7 cellular contexts compared by ENCODE assay signal in the genomic region with DNA sequence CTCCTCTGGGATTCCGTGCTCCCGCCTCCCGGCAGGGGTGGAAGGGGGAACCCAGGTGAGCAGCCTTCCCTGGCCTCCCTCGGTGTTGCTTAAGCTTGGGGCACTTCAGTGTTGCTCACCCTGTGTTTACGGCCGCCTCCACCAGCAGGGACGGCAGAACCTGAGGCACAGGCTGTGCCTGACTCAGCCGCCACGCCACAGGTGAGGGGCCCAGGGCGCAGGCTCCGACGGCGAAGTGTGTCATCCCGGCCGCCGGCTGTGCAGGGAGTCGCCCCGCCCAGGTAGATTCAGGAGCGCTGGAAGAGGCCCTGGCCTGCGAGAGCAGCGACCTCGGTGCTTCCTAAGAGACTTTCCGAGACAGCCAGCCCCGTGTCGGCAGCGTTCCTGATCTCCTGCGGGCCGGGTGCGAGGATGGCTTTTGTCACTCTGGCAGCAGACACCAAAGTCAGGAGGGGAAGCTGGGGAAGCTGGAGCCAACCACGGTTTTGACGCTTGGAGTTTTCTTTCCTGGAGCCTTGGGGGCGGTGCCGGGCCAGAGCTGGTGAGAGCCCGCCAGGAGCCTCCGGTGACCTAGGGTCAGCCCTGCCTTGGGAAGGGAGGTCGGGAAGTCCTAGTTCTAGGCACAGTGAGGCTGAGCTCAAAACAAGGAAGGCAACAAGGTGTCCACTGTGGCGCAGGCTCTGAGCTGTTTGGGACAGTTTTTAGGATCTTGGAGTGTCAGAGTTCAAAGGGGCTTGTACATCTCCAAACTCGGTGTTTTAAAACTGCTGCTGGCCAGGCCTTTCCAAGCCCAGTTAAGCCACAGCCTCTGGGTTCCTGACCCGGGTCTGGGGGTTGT. TPM values are rescaled to one million over a fixed set of nuclear protein-coding genes. Genes with fewer than 3 reads are reported as not detected.
DNase-seq lines count a peak whose midpoint lies in the region; ATAC-seq and TF ChIP-seq lines count a peak whose summit lies in the region.

No MANE protein-coding gene starts in this region.

- peaks cover 30 to 54% (median 41%) of the 10 kb centered on the region in 3 donors for H3K4me1 Mint-ChIP-seq in T-cell
- H3K4me1 Mint-ChIP-seq in MCF 10A (ENCODE audit: insufficient read depth, unreplicated experiment), result peaks cover 10% of the 10 kb centered on the region
- H3K4me1 Mint-ChIP-seq in stimulated activated naive CD8-positive, alpha-beta T cell treated with anti-CD3 and anti-CD28 coated beads, Interleukin-15, Interleukin-2, amounts not matched to agents 100 ng/mL and 50 ng/mL, for 24 hours (ENCODE audit: low read depth), result peaks cover 49% of the 10 kb centered on the region

- no peaks in the 10 kb centered on the region for H3K27me3 ChIP-seq in HUES48 (ENCODE audit: control insufficient read depth, insufficient read depth, low read length)
- H3K27me3 ChIP-seq in mesenchymal stem cell (ENCODE audit: control insufficient read depth in 1 of 2, insufficient read depth in 1 of 2, low read length in 2 of 2), result no peaks in the 10 kb centered on the region

- peak overlapping the region; percentile 91 for H4K8ac ChIP-seq in mesenchymal stem cell (ENCODE audit: low read length)

- H3K14ac ChIP-seq in mesenchymal stem cell (ENCODE audit: low read length in 2 of 2), result peak overlapping the region in 1 of 2 experiments; percentile 66

- ATAC-seq in T-cell (replicated peaks in 1 of 4) (peak; percentile 18 to 47 (median 32)), HG02884 (IDR thresholded peaks at IDR 0.05; ENCODE audit: unreplicated experiment) (no peak)

- BruUV-seq in MCF 10A (replicated peaks; lab: Mats Ljungman, UMichigan), result no TSS peak

- H3K79me1 ChIP-seq in mesenchymal stem cell (replicated peaks; ENCODE audit: low read length, poor library complexity, severe bottlenecking), result peaks cover 37% of the 10 kb centered on the region

- intact Hi-C loops in MCF 10A (cut with micrococcal nuclease), result no loop called here

- H3K4me1 ChIP-seq in HUES48 (ENCODE audit: control insufficient read depth, insufficient read depth, low read length) (peaks cover 37% of the 10 kb centered on the region), mesenchymal stem cell (ENCODE audit: control insufficient read depth, insufficient read depth, low read depth, low read length) (peaks cover 58% of the 10 kb centered on the region)

- H3K23ac ChIP-seq in mesenchymal stem cell (ENCODE audit: low read length in 2 of 2), result peak overlapping the region; percentile 1 to 48

- H3K27ac ChIP-seq in HUES48 (ENCODE audit: low read depth, low read length) (peak overlapping the region; percentile 89), mesenchymal stem cell (ENCODE audit: low read length, poor library complexity, severe bottlenecking) (peak overlapping the region; percentile 18)

- H3K36me3 Mint-ChIP-seq in T-cell, result peaks cover 5% of the 10 kb centered on the region
- H3K36me3 Mint-ChIP-seq in MCF 10A (ENCODE audit: insufficient read depth, unreplicated experiment), result no peaks in the 10 kb centered on the region
- no peaks in the 10 kb centered on the region for H3K36me3 Mint-ChIP-seq in stimulated activated naive CD8-positive, alpha-beta T cell treated with anti-CD3 and anti-CD28 coated beads, Interleukin-15, Interleukin-2, amounts not matched to agents 100 ng/mL and 50 ng/mL, for 24 hours (ENCODE audit: low read depth)

- H2BK120ac ChIP-seq in mesenchymal stem cell (ENCODE audit: low read depth, low read length), result peak overlapping the region; percentile 94

- peaks cover 0 to 5% of the 10 kb centered on the region in 2 donors for H3K27me3 Mint-ChIP-seq in T-cell
- no peaks in the 10 kb centered on the region for H3K27me3 Mint-ChIP-seq in MCF 10A (ENCODE audit: insufficient read depth, unreplicated experiment)
- no peaks in the 10 kb centered on the region for H3K27me3 Mint-ChIP-seq in stimulated activated naive CD8-positive, alpha-beta T cell treated with anti-CD3 and anti-CD28 coated beads, Interleukin-15, Interleukin-2, amounts not matched to agents 100 ng/mL and 50 ng/mL, for 24 hours

- peak overlapping the region; percentile 81 for H3K4me3 ChIP-seq in HUES48 (ENCODE audit: low read depth, low read length)
- H3K4me3 ChIP-seq in mesenchymal stem cell (ENCODE audit: insufficient read depth in 1 of 2, low read depth in 1 of 2, low read length in 2 of 2), result peak overlapping the region; percentile 8 to 29

- no peak overlapping the region for H2AFZ ChIP-seq in mesenchymal stem cell (ENCODE audit: low read depth, low read length)

- H3K9me3 Mint-ChIP-seq in T-cell (no peaks in the 10 kb centered on the region), MCF 10A (ENCODE audit: unreplicated experiment) (no peaks in the 10 kb centered on the region)
- H3K9me3 Mint-ChIP-seq in stimulated activated naive CD8-positive, alpha-beta T cell treated with anti-CD3 and anti-CD28 coated beads, Interleukin-15, Interleukin-2, amounts not matched to agents 100 ng/mL and 50 ng/mL, for 24 hours, result no peaks in the 10 kb centered on the region

- peaks cover 20% of the 10 kb centered on the region for H3K36me3 ChIP-seq in HUES48 (ENCODE audit: control insufficient read depth, insufficient read depth, low read length)
- H3K36me3 ChIP-seq in mesenchymal stem cell (ENCODE audit: control insufficient read depth in 1 of 2, insufficient read depth in 2 of 2, low read depth in 1 of 2, low read length in 2 of 2), result peaks cover 0 to 20% of the 10 kb centered on the region in 2 experiments

- H2BK12ac ChIP-seq in mesenchymal stem cell (ENCODE audit: low read length in 2 of 2), result peak overlapping the region; percentile 49 to 69

- H3K9me3 ChIP-seq in HUES48 (ENCODE audit: control insufficient read depth, insufficient read depth, low read length) (no peaks in the 10 kb centered on the region), mesenchymal stem cell (ENCODE audit: control insufficient read depth, low read length) (no peaks in the 10 kb centered on the region)

- H3K9ac ChIP-seq in HUES48 (ENCODE audit: low read depth, low read length), result peak overlapping the region; percentile 56
- H3K9ac ChIP-seq in mesenchymal stem cell (ENCODE audit: low read length), result no peak overlapping the region

- peak overlapping the region; percentile 92 for H2BK15ac ChIP-seq in mesenchymal stem cell (ENCODE audit: low read depth, poor library complexity, severe bottlenecking)

- peak overlapping the region; percentile 83 for H4K91ac ChIP-seq in mesenchymal stem cell (ENCODE audit: low read length)

- peak overlapping the region; percentile 97 for H3K4me2 ChIP-seq in mesenchymal stem cell (ENCODE audit: low read length, poor library complexity, severe bottlenecking)

- H3K18ac ChIP-seq in mesenchymal stem cell (ENCODE audit: low read depth in 1 of 2, low read length in 2 of 2), result peak overlapping the region; percentile 88 to 91

- no peak overlapping the region for H2BK5ac ChIP-seq in mesenchymal stem cell (ENCODE audit: low read depth, low read length, poor library complexity, severe bottlenecking)

- H3K4ac ChIP-seq in mesenchymal stem cell (ENCODE audit: low read depth in 1 of 2, low read length in 2 of 2), result peak overlapping the region; percentile 63 to 88

- DNase-seq in T-cell, result peak in 16 of 34 experiments; percentile 8 to 68 (median 36)
- DNase-seq in MCF 10A (ENCODE audit: unreplicated experiment), result peak; percentile 92
- DNase-seq in mesenchymal stem cell, result peak; percentile 60
- no peak for DNase-seq in dermis blood vessel endothelial cell

- peak overlapping the region; percentile 52 for H2AK5ac ChIP-seq in mesenchymal stem cell (ENCODE audit: low read length, severe bottlenecking)

- POLR2A ChIA-PET in T-cell (lab: Charles Lee) (interaction anchor here in 1 of 2 donors (0.6 kb wide), 1 partner anchor 367 kb away, joined by 3 read pairs; no protein-coding TSS in a partner anchor), MCF 10A (lab: Yijun Ruan, JAX) (interaction anchor here (0.6 to 3.1 kb wide), 12 partner anchors 9 to 220 kb away, joined by 3 to 24 read pairs (median 4); no protein-coding TSS in a partner anchor)

- peak overlapping the region; percentile 66 to 74 for H3K27ac Mint-ChIP-seq in T-cell
- H3K27ac Mint-ChIP-seq in MCF 10A (ENCODE audit: low read depth, unreplicated experiment), result peak overlapping the region; percentile 7
- peak overlapping the region; percentile 21 for H3K27ac Mint-ChIP-seq in stimulated activated naive CD8-positive, alpha-beta T cell treated with anti-CD3 and anti-CD28 coated beads, Interleukin-15, Interleukin-2, amounts not matched to agents 100 ng/mL and 50 ng/mL, for 24 hours

- WGBS in mesenchymal stem cell, result 7% methylated on average over 39 of the region's 39 CpGs

- CTCF ChIA-PET in T-cell (lab: Charles Lee) (interaction anchor here (0.5 to 2.7 kb wide), 20 partner anchors 8 to 307 kb away, joined by 3 to 13 read pairs (median 4); no protein-coding TSS in a partner anchor), MCF 10A (lab: Yijun Ruan, JAX) (interaction anchor here (0.5 to 3.0 kb wide), 28 partner anchors 8 to 510 kb away, joined by 3 to 16 read pairs (median 4); no protein-coding TSS in a partner anchor)

- H3K4me3 Mint-ChIP-seq in T-cell, result peak overlapping the region; percentile 66 to 78 (median 71)
- H3K4me3 Mint-ChIP-seq in MCF 10A (ENCODE audit: unreplicated experiment), result peak overlapping the region; percentile 76
- peak overlapping the region; percentile 63 for H3K4me3 Mint-ChIP-seq in stimulated activated naive CD8-positive, alpha-beta T cell treated with anti-CD3 and anti-CD28 coated beads, Interleukin-15, Interleukin-2, amounts not matched to agents 100 ng/mL and 50 ng/mL, for 24 hours

- TF ChIP-seq CTCF in MCF 10A (IDR thresholded peaks at IDR 0.05; ENCODE audit: unreplicated experiment), result no peak

RNA-seq across cellular contexts. Expression of gene GSE1, which starts 2.1 kb away (rescaled TPM):
- 10 to 100 TPM; 29.1 to 61.7 (median 37.4) TPM for total RNA-seq in T-cell
- 44.4 and 52.9 TPM in 2 replicates for total RNA-seq in MCF 10A (2022)
- 39.2 TPM for polyA plus RNA-seq in mesenchymal stem cell (2013, experiment 1 of 2)
- polyA plus RNA-seq in mesenchymal stem cell (2013, experiment 2 of 2), result 38.5 TPM
- 27.5 and 28.8 TPM in 2 replicates for total RNA-seq in dermis blood vessel endothelial cell

Comparison
In these comparisons a context has a peak if more than half of its experiments do, and no peak if none do; other contexts are left out.
1. H3K27ac Mint-ChIP-seq: peak in every context shown above with its lines; median percentile 70 in T-cell; 21 in stimulated activated naive CD8-positive, alpha-beta T cell treated with anti-CD3 and anti-CD28 coated beads, Interleukin-15, Interleukin-2, amounts not matched to agents 100 ng/mL and 50 ng/mL, for 24 hours; 7 in MCF 10A.